In genomic region chr14:77310041-77310440, GRCh38 we compare ENCODE assay signal across 13 cellular contexts. TPM values are rescaled to one million over a fixed set of nuclear protein-coding genes. Genes with fewer than 3 reads are reported as not detected.
"Had no signal": no experiment of that assay in that cellular context is flagged by ENCODE, and none has a peak within 500 bp of the region (broad histone marks: within the 10 kb centered on the region; RNA-seq: fewer than 3 reads in every experiment).

No MANE protein-coding gene starts in this region.

- DNase-seq: activated T-cell treated with anti-CD3 and anti-CD28 coated beads, Interleukin-2, amount 50 U/mL, for 4 hours; dermis blood vessel endothelial cell; hippocampal formation; lower lobe of right lung; midbrain; naive B cell; SIG-M5; T-helper 2 cell had no signal

- H3K9me3 Mint-ChIP-seq: activated T-cell treated with anti-CD3 and anti-CD28 coated beads, Interleukin-2, amount 50 U/mL, for 4 hours; naive B cell had no signal

- H3K4me3 ChIP-seq: lower lobe of right lung, smooth muscle cell, tibial nerve had no signal

- ATAC-seq: activated CD4-positive, CD25-positive, alpha-beta regulatory T cell treated with anti-CD3 and anti-CD28 coated beads, Interleukin-2, amount 50 U/mL, for 24 hours; activated T-cell treated with anti-CD3 and anti-CD28 coated beads, Interleukin-2, amount 50 U/mL, for 4 hours; esophagus mucosa; lower lobe of right lung had no signal

- H3K27ac ChIP-seq: lower lobe of right lung had no signal

- H3K4me3 Mint-ChIP-seq: activated T-cell treated with anti-CD3 and anti-CD28 coated beads, Interleukin-2, amount 50 U/mL, for 4 hours; naive B cell had no signal

- H3K27me3 ChIP-seq: tibial nerve had no signal

- H3K27me3 Mint-ChIP-seq: naive B cell had no signal

- H3K4me2 ChIP-seq: smooth muscle cell had no signal

- H3K9me3 ChIP-seq: lower lobe of right lung, tibial nerve had no signal

- H3K36me3 Mint-ChIP-seq: naive B cell had no signal

- FAIRE-seq: TTC549 had no signal

- H3K36me3 ChIP-seq: lower lobe of right lung had no signal

RNA-seq across cellular contexts. Expression of gene NGB, which starts 39.0 kb away (rescaled TPM):
- total RNA-seq: activated T-cell treated with anti-CD3 and anti-CD28 coated beads, Interleukin-2, amount 50 U/mL, for 4 hours; dermis blood vessel endothelial cell; esophagus mucosa; lower lobe of right lung; smooth muscle cell; tibial nerve had no signal
- polyA plus RNA-seq: smooth muscle cell had no signal
